ENCODE assay signal across 8 cellular contexts in the genomic region with DNA sequence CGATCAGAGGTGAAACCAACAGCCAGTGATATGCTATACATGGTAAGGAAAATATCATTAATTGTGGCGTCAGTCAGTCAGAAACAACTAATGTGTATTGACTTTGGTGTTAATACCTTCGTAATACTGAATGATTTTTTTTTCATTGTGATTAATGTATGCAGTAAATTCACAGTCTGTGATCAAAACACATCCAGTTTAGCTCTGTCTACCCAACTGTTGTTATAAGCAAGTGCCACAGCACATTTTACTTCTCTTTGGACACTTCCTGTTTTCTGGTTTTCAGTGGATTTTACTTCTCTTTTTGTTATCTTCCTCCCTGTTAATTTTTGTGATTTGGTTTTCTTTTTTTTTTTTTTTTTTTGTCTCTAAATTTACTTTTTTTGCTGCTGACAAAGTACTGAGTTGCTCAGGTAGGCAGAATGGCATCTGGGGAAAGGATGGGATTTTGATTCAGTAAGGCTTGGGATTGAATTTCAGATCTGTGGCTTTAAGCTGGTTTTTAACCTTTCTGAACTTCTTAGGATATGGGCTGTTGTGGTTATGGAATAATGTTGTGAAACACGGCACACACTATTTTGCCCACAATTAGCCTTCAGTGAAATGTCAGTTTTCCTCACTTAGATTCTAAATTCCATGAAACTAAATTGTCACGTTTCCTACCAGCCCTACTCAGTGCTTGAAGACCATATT. TPM values are rescaled to one million over a fixed set of nuclear protein-coding genes. Genes with fewer than 3 reads are reported as not detected.
DNase-seq lines count a peak whose midpoint lies in the region; ATAC-seq, FAIRE-seq and TF ChIP-seq lines count a peak whose summit lies in the region.

No MANE protein-coding gene starts in this region.

- no peaks in the 10 kb centered on the region for H3K9me1 ChIP-seq in endothelial cell of umbilical vein (replicated peaks; ENCODE audit: control insufficient read depth, extremely low read depth, insufficient read depth, low read length)

- H3K27me3 ChIP-seq in endothelial cell of umbilical vein (ENCODE audit: control insufficient read depth in 2 of 2, insufficient read depth in 2 of 2, low read length in 2 of 2) = no peaks in the 10 kb centered on the region
- H3K27me3 ChIP-seq in trophoblast cell (ENCODE audit: insufficient read depth, low read length) = no peaks in the 10 kb centered on the region

- H3K23ac ChIP-seq in trophoblast cell (ENCODE audit: low read length) = no peak overlapping the region

- no peak overlapping the region for H3K14ac ChIP-seq in trophoblast cell (ENCODE audit: low read length)

- TSS peak; percentile 60 for BruUV-seq in endothelial cell of umbilical vein (replicated peaks; lab: Mats Ljungman, UMichigan)

- H3K27ac ChIP-seq in endothelial cell of umbilical vein (ENCODE audit: insufficient read depth, low read depth, low read length) (peak overlapping the region; percentile 80), trophoblast cell (ENCODE audit: low read depth, low read length) (peak overlapping the region; percentile 75)

- TF ChIP-seq CTCF in endothelial cell of umbilical vein (IDR thresholded peaks at IDR 0.05; ENCODE audit: extremely low read depth in 1 of 2, insufficient read depth in 1 of 2, low read depth in 1 of 2, low read length in 2 of 2) = no peak

- H3K4ac ChIP-seq in trophoblast cell (ENCODE audit: low read depth, low read length) = no peak overlapping the region

- H4K8ac ChIP-seq in trophoblast cell (ENCODE audit: low read depth, low read length) = no peak overlapping the region

- H3K4me3 ChIP-seq in endothelial cell of umbilical vein (replicated peaks in 1 of 3; ENCODE audit: insufficient read depth in 1 of 3, low read depth in 1 of 3, low read length in 3 of 3) (peak overlapping the region; percentile 37 to 79 (median 47)), trophoblast cell (ENCODE audit: low read depth, low read length) (no peak overlapping the region)

- H3K36me3 ChIP-seq in endothelial cell of umbilical vein (ENCODE audit: control insufficient read depth in 2 of 2, extremely low read depth in 1 of 2, insufficient read depth in 2 of 2, low read length in 2 of 2) (peaks cover 0 to 2% of the 10 kb centered on the region in 2 experiments), trophoblast cell (ENCODE audit: control insufficient read depth in 1 of 2, insufficient read depth in 2 of 2, low read length in 2 of 2) (no peaks in the 10 kb centered on the region)

- dilution Hi-C loops in endothelial cell of umbilical vein (cut with MboI; ENCODE audit: extremely low pct_ligation_motif_present, low sequenced_read_pairs) = no loop called here

- FAIRE-seq in endothelial cell of umbilical vein (lab: Jason Lieb, UNC) = no peak

- H3K18ac ChIP-seq in trophoblast cell (ENCODE audit: low read length) = no peak overlapping the region

- DNase-seq in OCI-M1 (lab: John Stamatoyannopoulos, UW) (peak; percentile 83), endothelial cell of umbilical vein (ENCODE audit: low read depth, low spot score) (peak; percentile 53), trophoblast cell (peak in 1 of 2 donors; percentile 53), NCI-H510A treated with DMSO at 0.1 percent for 48 hours (lab: John Stamatoyannopoulos, UW) (no peak), D341Med (ENCODE audit: low spot score) (no peak)
- DNase-seq in central memory CD4-positive, alpha-beta T cell = no peak

- H2BK120ac ChIP-seq in trophoblast cell (ENCODE audit: insufficient read depth, low read length, poor library complexity) = no peak overlapping the region

- POLR2A ChIA-PET in endothelial cell of umbilical vein (lab: Charles Lee) = interaction anchor here (0.6 to 1.9 kb wide), 10 partner anchors 9 to 955 kb away, joined by 3 to 7 read pairs (median 4); a partner anchor contains a TSS

- no peaks in the 10 kb centered on the region for H4K20me1 ChIP-seq in endothelial cell of umbilical vein (replicated peaks; ENCODE audit: control insufficient read depth, extremely low read depth, insufficient read depth, low read length)

- intact Hi-C loops in endothelial cell of umbilical vein (cut with micrococcal nuclease) = loop anchor here (2.0 to 10.0 kb wide), 2 partner anchors 34 to 1104 kb away; no protein-coding TSS in a partner anchor

- CTCF ChIA-PET in endothelial cell of umbilical vein (lab: Charles Lee) = interaction anchor here (0.6 to 3.8 kb wide), 11 partner anchors 9 to 1185 kb away, joined by 3 to 25 read pairs (median 3); a partner anchor contains a TSS

- H3K79me2 ChIP-seq in endothelial cell of umbilical vein (ENCODE audit: control insufficient read depth, insufficient read depth, low read length) = peaks cover 36% of the 10 kb centered on the region
- H3K79me2 ChIP-seq in trophoblast cell (ENCODE audit: control insufficient read depth, insufficient read depth, low read length, poor library complexity) = no peaks in the 10 kb centered on the region

- peak overlapping the region; percentile 6 for H2BK5ac ChIP-seq in trophoblast cell (ENCODE audit: low read depth, low read length, poor library complexity)

- ATAC-seq in GM18867 (IDR thresholded peaks at IDR 0.05; ENCODE audit: unreplicated experiment) (peak; percentile 17), HG02852 (IDR thresholded peaks at IDR 0.05; ENCODE audit: unreplicated experiment) (peak; percentile 23)

- no peak overlapping the region for H2AK5ac ChIP-seq in trophoblast cell (ENCODE audit: low read length)

- H3K79me1 ChIP-seq in trophoblast cell (ENCODE audit: low read length) = peaks cover 5% of the 10 kb centered on the region

- H3K9ac ChIP-seq in endothelial cell of umbilical vein (replicated peaks; ENCODE audit: extremely low read depth, insufficient read depth, low read length) = peak overlapping the region; percentile 86
- no peak overlapping the region for H3K9ac ChIP-seq in trophoblast cell (ENCODE audit: low read length)

- no peak overlapping the region for H2BK12ac ChIP-seq in trophoblast cell (ENCODE audit: low read length)

- H4K91ac ChIP-seq in trophoblast cell (ENCODE audit: low read depth, low read length) = no peak overlapping the region

- TF ChIP-seq POLR2A in endothelial cell of umbilical vein (IDR thresholded peaks at IDR 0.05; ENCODE audit: low read depth, low read length) = no peak

- H3K4me2 ChIP-seq in endothelial cell of umbilical vein (ENCODE audit: insufficient read depth, low read length) (peak overlapping the region; percentile 98), trophoblast cell (ENCODE audit: low read length) (peak overlapping the region; percentile 61)

- no peak overlapping the region for H4K12ac ChIP-seq in trophoblast cell (ENCODE audit: low read depth, low read length)

- no peaks in the 10 kb centered on the region for H3K9me3 ChIP-seq in endothelial cell of umbilical vein (replicated peaks; ENCODE audit: control insufficient read depth, insufficient read depth, low read length)
- no peaks in the 10 kb centered on the region for H3K9me3 ChIP-seq in trophoblast cell (ENCODE audit: insufficient read depth, low read depth, low read length)

- WGBS in trophoblast cell (ENCODE audit: extremely low coverage, insufficient coverage, insufficient read length) = no CpG with 5 or more reads among the region's 5 CpGs

- H3K4me1 ChIP-seq in endothelial cell of umbilical vein (ENCODE audit: control insufficient read depth, extremely low read depth, insufficient read depth, low read length) (peaks cover 29% of the 10 kb centered on the region), trophoblast cell (ENCODE audit: control insufficient read depth in 1 of 2, insufficient read depth in 2 of 2, low read length in 2 of 2) (peaks cover 2 to 3% of the 10 kb centered on the region in 2 experiments)

- H2AFZ ChIP-seq in endothelial cell of umbilical vein (ENCODE audit: low read depth, low read length) (peak overlapping the region; percentile 33), trophoblast cell (ENCODE audit: insufficient read depth, low read length, poor library complexity) (no peak overlapping the region)

TF ChIP-seq in endothelial cell of umbilical vein, 7 proteins besides CTCF, POLR2A, EP300 and RAD21:
- no peak for TF ChIP-seq GATA2 (IDR thresholded peaks at IDR 0.05; ENCODE audit: insufficient read depth, insufficient read length, low read depth, low read length)
- TF ChIP-seq POLR2AphosphoS5 (IDR thresholded peaks at IDR 0.05; ENCODE audit: insufficient read depth, low read depth, low read length) = no peak
- TF ChIP-seq EZH2 (IDR thresholded peaks at IDR 0.05; ENCODE audit: borderline replicate concordance, low read depth, low read length, severe bottlenecking) = no peak
- no peak for TF ChIP-seq JUN (IDR thresholded peaks at IDR 0.05; ENCODE audit: borderline replicate concordance, insufficient read depth, insufficient read length, low read depth)
- TF ChIP-seq, protein P1, sequence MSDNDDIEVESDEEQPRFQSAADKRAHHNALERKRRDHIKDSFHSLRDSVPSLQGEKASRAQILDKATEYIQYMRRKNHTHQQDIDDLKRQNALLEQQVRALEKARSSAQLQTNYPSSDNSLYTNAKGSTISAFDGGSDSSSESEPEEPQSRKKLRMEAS (IDR thresholded peaks at IDR 0.05; ENCODE audit: insufficient read depth, insufficient read length) = no peak
- no peak for TF ChIP-seq FOS (IDR thresholded peaks at IDR 0.05; ENCODE audit: borderline replicate concordance, insufficient read depth, low read length)
- TF ChIP-seq MYC (IDR thresholded peaks at IDR 0.05; ENCODE audit: low read depth, low read length) = no peak

RNA-seq across cellular contexts. Expression of a gene that starts 0.6 kb away (rescaled TPM):
- 74.1 and 98.8 TPM in 2 replicates for total RNA-seq in endothelial cell of umbilical vein
- 108 and 117 TPM in 2 replicates for polyA plus RNA-seq in endothelial cell of umbilical vein
- polyA plus RNA-seq in endothelial cell of umbilical vein (2011; cell fraction: cytosol; rRNA removed) = 86.7 and 96.1 TPM in 2 replicates
- 71.4 and 88.0 TPM in 2 replicates for polyA plus RNA-seq in endothelial cell of umbilical vein (2011; cell fraction: nucleus; rRNA removed)
- 128 and 137 TPM in 2 replicates for polyA plus RNA-seq in endothelial cell of umbilical vein (2012)
- polyA minus RNA-seq in endothelial cell of umbilical vein = 142 and 147 TPM in 2 replicates
- polyA minus RNA-seq in endothelial cell of umbilical vein (2011; cell fraction: cytosol; rRNA and poly(A)+ RNA removed) = not detected
- polyA minus RNA-seq in endothelial cell of umbilical vein (2011; cell fraction: nucleus; rRNA and poly(A)+ RNA removed) = 93.9 and 123 TPM in 2 replicates
- 19.6 and 20.8 TPM in 2 replicates for polyA plus RNA-seq in trophoblast cell (2013)

RNA-seq across cellular contexts. Expression of a gene that starts 30.2 kb away (rescaled TPM):
- total RNA-seq in endothelial cell of umbilical vein = 49.3 and 53.4 TPM in 2 replicates
- 4.3 and 5.9 TPM in 2 replicates for polyA plus RNA-seq in endothelial cell of umbilical vein
- 14.0 and 17.6 TPM in 2 replicates for polyA plus RNA-seq in endothelial cell of umbilical vein (2011; cell fraction: cytosol; rRNA removed)
- 27.4 and 35.7 TPM in 2 replicates for polyA plus RNA-seq in endothelial cell of umbilical vein (2011; cell fraction: nucleus; rRNA removed)
- 36.6 and 57.5 TPM in 2 replicates for polyA plus RNA-seq in endothelial cell of umbilical vein (2012)
- polyA minus RNA-seq in endothelial cell of umbilical vein = 10.1 and 18.1 TPM in 2 replicates
- polyA minus RNA-seq in endothelial cell of umbilical vein (2011; cell fraction: cytosol; rRNA and poly(A)+ RNA removed) = 8.4 TPM
- polyA minus RNA-seq in endothelial cell of umbilical vein (2011; cell fraction: nucleus; rRNA and poly(A)+ RNA removed) = 35.2 and 46.3 TPM in 2 replicates
- polyA plus RNA-seq in trophoblast cell (2013) = 67.1 and 67.4 TPM in 2 replicates

Comparison
In these comparisons a context has a peak if more than half of its experiments do, and no peak if none do; other contexts are left out.
1. DNase-seq: peak in OCI-M1 (single experiment) and endothelial cell of umbilical vein (single experiment); none in NCI-H510A treated with DMSO at 0.1 percent for 48 hours (single experiment), central memory CD4-positive, alpha-beta T cell (single experiment) and D341Med (single experiment).